2 cellular contexts compared by ENCODE assay signal in genomic region chr20:53954734-53955658, GRCh38.
TF ChIP-seq lines count a peak whose summit lies in the region.

No MANE protein-coding gene starts in this region.

TF ChIP-seq in GM23338, 12 proteins besides CTCF, POLR2A, EP300 and RAD21 (continued from another document):
- TF ChIP-seq ETS1 (IDR thresholded peaks at IDR 0.05) (no peak), ZNF114 (CRISPR knock-in tag; IDR thresholded peaks at IDR 0.05) (no peak), REST (IDR thresholded peaks at IDR 0.05; ENCODE audit: unreplicated experiment) (no peak)

TF ChIP-seq in HepG2, 621 proteins besides CTCF, POLR2A, EP300 and RAD21 (continued from another document and continues in another):
- no peak for TF ChIP-seq CREB3 (CRISPR knock-in tag; IDR thresholded peaks at IDR 0.05)
- TF ChIP-seq USF2 (IDR thresholded peaks at IDR 0.05; ENCODE audit: low read depth, low read length), result no peak
- TF ChIP-seq USF2 (CRISPR knock-in tag; IDR thresholded peaks at IDR 0.05; ENCODE audit: borderline replicate concordance), result no peak
- no peak for TF ChIP-seq ZNF460 (CRISPR knock-in tag; IDR thresholded peaks at IDR 0.05; ENCODE audit: borderline replicate concordance)
- TF ChIP-seq ZNF354B (CRISPR knock-in tag; IDR thresholded peaks at IDR 0.05), result no peak
- no peak for TF ChIP-seq ZBTB3 (CRISPR knock-in tag; IDR thresholded peaks at IDR 0.05; ENCODE audit: borderline replicate concordance, low read depth)
- TF ChIP-seq RFX3 (CRISPR knock-in tag; IDR thresholded peaks at IDR 0.05), result no peak
- no peak for TF ChIP-seq ATF6 (CRISPR knock-in tag; conservative IDR thresholded peaks at IDR 0.05)
- no peak for TF ChIP-seq NKX3-1 (CRISPR knock-in tag; IDR thresholded peaks at IDR 0.05)
- no peak for TF ChIP-seq ZNF317 (CRISPR knock-in tag; IDR thresholded peaks at IDR 0.05)
- no peak for TF ChIP-seq ZNF773 (CRISPR knock-in tag; IDR thresholded peaks at IDR 0.05; ENCODE audit: borderline replicate concordance)
- TF ChIP-seq ZNF777 (CRISPR knock-in tag; IDR thresholded peaks at IDR 0.05), result no peak
- no peak for TF ChIP-seq BHLHE40 (IDR thresholded peaks at IDR 0.05; ENCODE audit: low read length)
- TF ChIP-seq ZNF615 (CRISPR knock-in tag; IDR thresholded peaks at IDR 0.05; ENCODE audit: borderline replicate concordance), result no peak
- no peak for TF ChIP-seq MATR3 (CRISPR knock-in tag; IDR thresholded peaks at IDR 0.05)
- TF ChIP-seq SALL2 (CRISPR knock-in tag; IDR thresholded peaks at IDR 0.05), result no peak
- no peak for TF ChIP-seq ZNF513 (CRISPR knock-in tag; conservative IDR thresholded peaks at IDR 0.05)
- no peak for TF ChIP-seq MXD4 (CRISPR knock-in tag; IDR thresholded peaks at IDR 0.05)
- no peak for TF ChIP-seq RNF219 (CRISPR knock-in tag; IDR thresholded peaks at IDR 0.05)
- TF ChIP-seq CREM (IDR thresholded peaks at IDR 0.05), result peak; percentile 81
- no peak for TF ChIP-seq CREM (CRISPR knock-in tag; IDR thresholded peaks at IDR 0.05)
- TF ChIP-seq ZNF362 (CRISPR knock-in tag; IDR thresholded peaks at IDR 0.05; ENCODE audit: borderline replicate concordance), result 0 out of 2 replicates have a peak, but pooled peaks have one; percentile 3
- no peak for TF ChIP-seq ZBTB40 (IDR thresholded peaks at IDR 0.05)
- no peak; the same call in 1 of the 2 replicates for TF ChIP-seq ZBTB40 (CRISPR knock-in tag; IDR thresholded peaks at IDR 0.05)
- TF ChIP-seq SKIL (CRISPR knock-in tag; IDR thresholded peaks at IDR 0.05; ENCODE audit: borderline replicate concordance), result no peak
- no peak for TF ChIP-seq ZNF556 (CRISPR knock-in tag; IDR thresholded peaks at IDR 0.05; ENCODE audit: borderline replicate concordance)
- TF ChIP-seq KLF13 (CRISPR knock-in tag; IDR thresholded peaks at IDR 0.05), result no peak
- no peak for TF ChIP-seq ZFYVE20 (CRISPR knock-in tag; IDR thresholded peaks at IDR 0.05; ENCODE audit: borderline replicate concordance, low read depth)
- TF ChIP-seq HNRNPL (IDR thresholded peaks at IDR 0.05; ENCODE audit: low read depth, low read length), result no peak
- peak; percentile 89 for TF ChIP-seq ZNF644 (CRISPR knock-in tag; IDR thresholded peaks at IDR 0.05; ENCODE audit: low read depth)
- no peak for TF ChIP-seq POGK (CRISPR knock-in tag; conservative IDR thresholded peaks at IDR 0.05)
- TF ChIP-seq NCOA2 (CRISPR knock-in tag; IDR thresholded peaks at IDR 0.05), result peak; percentile 77
